In genomic region chr2:205683179-205683978, GRCh38 we compare ENCODE assay signal across 8 cellular contexts. TPM values are rescaled to one million over a fixed set of nuclear protein-coding genes. Genes with fewer than 3 reads are reported as not detected.
DNase-seq lines count a peak whose midpoint lies in the region.

No MANE protein-coding gene starts in this region.

- no peak for DNase-seq in T-helper 2 cell treated with Interferon-gamma antibody and Interleukin-4, amounts not matched to agents 5 μg/mL and 100 μg/mL, for 36 hours (ENCODE audit: low spot score)
- DNase-seq in T-helper 2 cell, result no peak
- no peak for DNase-seq in activated T-helper 1 cell treated with anti-CD3 and anti-CD28 coated beads, Interleukin-12 subunit alpha, Interleukin-12 subunit beta, Interleukin-2, Interleukin-4 antibody, amounts not matched to agents 30 ng/mL and 10 ng/mL and 1 ng/mL, durations not matched to agents 14 hours and 24 hours and 36 hours (ENCODE audit: low spot score)
- peak; percentile 77 for DNase-seq in iris pigment epithelial cell (ENCODE audit: low read depth)
- no peak for DNase-seq in substantia nigra (lab: John Stamatoyannopoulos, UW)
- no peak for DNase-seq in anterior cingulate cortex (lab: John Stamatoyannopoulos, UW)
- DNase-seq in COR-L47 (lab: John Stamatoyannopoulos, UW), result no peak
- no peak for DNase-seq in NCI-H146 (lab: John Stamatoyannopoulos, UW)

- H3K27ac Mint-ChIP-seq in T-helper 2 cell treated with Interferon-gamma antibody and Interleukin-4, amounts not matched to agents 5 μg/mL and 100 μg/mL, for 36 hours, result peak overlapping the region; percentile 49
- H3K27ac Mint-ChIP-seq in activated T-helper 1 cell treated with anti-CD3 and anti-CD28 coated beads, Interleukin-12 subunit alpha, Interleukin-12 subunit beta, Interleukin-2, Interleukin-4 antibody, amounts not matched to agents 30 ng/mL and 10 ng/mL and 1 ng/mL, durations not matched to agents 14 hours and 24 hours and 36 hours, result peak overlapping the region; percentile 59

- intact Hi-C loops in activated T-helper 1 cell treated with anti-CD3 and anti-CD28 coated beads, Interleukin-12 subunit alpha, Interleukin-12 subunit beta, Interleukin-2, Interleukin-4 antibody, amounts not matched to agents 30 ng/mL and 10 ng/mL and 1 ng/mL, durations not matched to agents 14 hours and 24 hours and 36 hours (cut with micrococcal nuclease), result loop anchor here (2.0 to 10.0 kb wide), 9 partner anchors 23 to 1656 kb away; no protein-coding TSS in a partner anchor

- H3K4me3 Mint-ChIP-seq in T-helper 2 cell treated with Interferon-gamma antibody and Interleukin-4, amounts not matched to agents 5 μg/mL and 100 μg/mL, for 36 hours, result peak overlapping the region; percentile 86
- H3K4me3 Mint-ChIP-seq in activated T-helper 1 cell treated with anti-CD3 and anti-CD28 coated beads, Interleukin-12 subunit alpha, Interleukin-12 subunit beta, Interleukin-2, Interleukin-4 antibody, amounts not matched to agents 30 ng/mL and 10 ng/mL and 1 ng/mL, durations not matched to agents 14 hours and 24 hours and 36 hours, result peak overlapping the region; percentile 89

- peaks cover 16% of the 10 kb centered on the region for H3K36me3 Mint-ChIP-seq in T-helper 2 cell treated with Interferon-gamma antibody and Interleukin-4, amounts not matched to agents 5 μg/mL and 100 μg/mL, for 36 hours (ENCODE audit: low read depth)
- peaks cover 13% of the 10 kb centered on the region for H3K36me3 Mint-ChIP-seq in activated T-helper 1 cell treated with anti-CD3 and anti-CD28 coated beads, Interleukin-12 subunit alpha, Interleukin-12 subunit beta, Interleukin-2, Interleukin-4 antibody, amounts not matched to agents 30 ng/mL and 10 ng/mL and 1 ng/mL, durations not matched to agents 14 hours and 24 hours and 36 hours (ENCODE audit: low read depth)

- H3K4me1 Mint-ChIP-seq in T-helper 2 cell treated with Interferon-gamma antibody and Interleukin-4, amounts not matched to agents 5 μg/mL and 100 μg/mL, for 36 hours (ENCODE audit: low read depth), result peaks cover 49% of the 10 kb centered on the region
- H3K4me1 Mint-ChIP-seq in activated T-helper 1 cell treated with anti-CD3 and anti-CD28 coated beads, Interleukin-12 subunit alpha, Interleukin-12 subunit beta, Interleukin-2, Interleukin-4 antibody, amounts not matched to agents 30 ng/mL and 10 ng/mL and 1 ng/mL, durations not matched to agents 14 hours and 24 hours and 36 hours (ENCODE audit: low read depth), result peaks cover 54% of the 10 kb centered on the region

- H3K9me3 Mint-ChIP-seq in T-helper 2 cell treated with Interferon-gamma antibody and Interleukin-4, amounts not matched to agents 5 μg/mL and 100 μg/mL, for 36 hours, result no peaks in the 10 kb centered on the region
- H3K9me3 Mint-ChIP-seq in activated T-helper 1 cell treated with anti-CD3 and anti-CD28 coated beads, Interleukin-12 subunit alpha, Interleukin-12 subunit beta, Interleukin-2, Interleukin-4 antibody, amounts not matched to agents 30 ng/mL and 10 ng/mL and 1 ng/mL, durations not matched to agents 14 hours and 24 hours and 36 hours, result no peaks in the 10 kb centered on the region

- H3K27ac ChIP-seq in substantia nigra (ENCODE audit: low read depth, low read length, poor library complexity, severe bottlenecking), result peak overlapping the region; percentile 71

- H3K27me3 Mint-ChIP-seq in T-helper 2 cell treated with Interferon-gamma antibody and Interleukin-4, amounts not matched to agents 5 μg/mL and 100 μg/mL, for 36 hours (ENCODE audit: low read depth), result peaks cover 68% of the 10 kb centered on the region
- peaks cover 57% of the 10 kb centered on the region for H3K27me3 Mint-ChIP-seq in activated T-helper 1 cell treated with anti-CD3 and anti-CD28 coated beads, Interleukin-12 subunit alpha, Interleukin-12 subunit beta, Interleukin-2, Interleukin-4 antibody, amounts not matched to agents 30 ng/mL and 10 ng/mL and 1 ng/mL, durations not matched to agents 14 hours and 24 hours and 36 hours (ENCODE audit: insufficient read depth)

RNA-seq across cellular contexts. Expression of gene NRP2, which starts 1.1 kb away (rescaled TPM):
- 56.9 and 64.0 TPM in 2 replicates for total RNA-seq in activated T-helper 1 cell treated with anti-CD3 and anti-CD28 coated beads, Interleukin-12 subunit alpha, Interleukin-12 subunit beta, Interleukin-2, Interleukin-4 antibody, amounts not matched to agents 30 ng/mL and 10 ng/mL and 1 ng/mL, durations not matched to agents 14 hours and 24 hours and 36 hours
